8 cellular contexts compared by ENCODE assay signal in genomic region chr14:77026930-77027537, GRCh38. TPM values are rescaled to one million over a fixed set of nuclear protein-coding genes. Genes with fewer than 3 reads are reported as not detected.
DNase-seq lines count a peak whose midpoint lies in the region; ATAC-seq and TF ChIP-seq lines count a peak whose summit lies in the region.

No MANE protein-coding gene starts in this region.

- H3K4me1 ChIP-seq in spleen = peaks cover 46 to 85% (median 78%) of the 10 kb centered on the region in 6 donors

- H3K9me3 ChIP-seq in spleen = no peaks in the 10 kb centered on the region

- H3K4me3 ChIP-seq in iPS-11a (ENCODE audit: low read depth, low read length) (peak overlapping the region; percentile 94), spleen (peak overlapping the region; percentile 59 to 95 (median 70))

- TF ChIP-seq CTCF in spleen (IDR thresholded peaks at IDR 0.05 in 8 of 11, conservative IDR thresholded peaks at IDR 0.05 in 3 of 11) = peak in 3 of 11 experiments; percentile 19 to 27 (median 25)

- H3K36me3 ChIP-seq in spleen = peaks cover 0 to 39% (median 9%) of the 10 kb centered on the region in 6 donors

- intact Hi-C loops in spleen (cut with DNase I; ENCODE audit: low total_unique reads) = loop anchor here (5.0 kb wide), 1 partner anchor 70 kb away; no protein-coding TSS in a partner anchor

- peak; percentile 18 for ATAC-seq in HG02973 (IDR thresholded peaks at IDR 0.05; ENCODE audit: unreplicated experiment)
- 0 out of 3 replicates have a peak, but pooled peaks have one; percentile 1 for ATAC-seq in SK-N-SH treated with all-trans-retinoic acid at 6 μM for 48 hours
- no peak for ATAC-seq in GM21367 (IDR thresholded peaks at IDR 0.05; ENCODE audit: unreplicated experiment)

- peak overlapping the region; percentile 97 to 100 (median 100) for H3K27ac ChIP-seq in spleen

- 1 to 7% (median 5%) methylated on average over 38 to 65 of the region's 65 CpGs for WGBS in spleen, 5 donors

- no peaks in the 10 kb centered on the region for H3K27me3 ChIP-seq in spleen (replicated peaks in 1 of 7)

- no peak for TF ChIP-seq POLR2A in spleen (IDR thresholded peaks at IDR 0.05)

- DNase-seq in NCI-H1092 treated with DMSO at 0.1 percent for 48 hours (lab: John Stamatoyannopoulos, UW) (peak; percentile 19), NCI-H1092 (lab: John Stamatoyannopoulos, UW) (no peak), astrocyte of the hippocampus (ENCODE audit: low read depth, low spot score) (peak; percentile 79), spleen (peak; percentile 93)

TF ChIP-seq in SK-N-SH treated with all-trans-retinoic acid at 6 μM for 48 hours, 23 proteins besides CTCF, POLR2A, EP300 and RAD21:
- no peak for TF ChIP-seq TSHZ2 (CRISPR knock-in tag; IDR thresholded peaks at IDR 0.05)
- no peak for TF ChIP-seq ZC3H10 (CRISPR knock-in tag; IDR thresholded peaks at IDR 0.05)
- no peak for TF ChIP-seq CSDC2 (CRISPR knock-in tag; IDR thresholded peaks at IDR 0.05)

RNA-seq across cellular contexts. Expression of gene IRF2BPL, which starts 1.5 kb away (rescaled TPM):
- 10 to 100 TPM; 38.2 to 62.7 (median 47.7) TPM for total RNA-seq in spleen
- 10 to 100 TPM in 1 of 3 donors, 1 to 10 TPM in 2; 4.1 to 15.8 (median 6.3) TPM for polyA plus RNA-seq in spleen
